8 cellular contexts compared by ENCODE assay signal in genomic region chr4:41990383-41991111, GRCh38. TPM values are rescaled to one million over a fixed set of nuclear protein-coding genes. Genes with fewer than 3 reads are reported as not detected.
DNase-seq lines count a peak whose midpoint lies in the region; ATAC-seq and FAIRE-seq lines count a peak whose summit lies in the region.

Gene SLC30A9, plus strand, starts transcription at chr4:41990530. Its CDS starts 122 bp downstream, at chr4:41990652.

- ATAC-seq in GM21367 (IDR thresholded peaks at IDR 0.05; ENCODE audit: unreplicated experiment): peak; percentile 99

- H2BK15ac ChIP-seq in mesenchymal stem cell (ENCODE audit: low read depth, poor library complexity, severe bottlenecking): peak within 1 kb of the TSS; percentile 19

- peak within 1 kb of the TSS; percentile 28 for H3K27ac ChIP-seq in mesenchymal stem cell (ENCODE audit: low read length, poor library complexity, severe bottlenecking)

- H2AFZ ChIP-seq in mesenchymal stem cell (ENCODE audit: low read depth, low read length): peak within 1 kb of the TSS; percentile 99

- peak within 1 kb of the TSS; percentile 92 for H4K8ac ChIP-seq in mesenchymal stem cell (ENCODE audit: low read length)

- H3K4me3 ChIP-seq in endocrine pancreas (ENCODE audit: control insufficient read depth, insufficient read depth, low read length) (peak within 1 kb of the TSS; percentile 95), mesenchymal stem cell (ENCODE audit: insufficient read depth in 1 of 2, low read depth in 1 of 2, low read length in 2 of 2) (peak within 1 kb of the TSS; percentile 84 to 86)

- H2BK12ac ChIP-seq in mesenchymal stem cell (ENCODE audit: low read length in 2 of 2): no peak within 1 kb of the TSS

- peak within 1 kb of the TSS; percentile 67 for H4K91ac ChIP-seq in mesenchymal stem cell (ENCODE audit: low read length)

- peak within 1 kb of the TSS; percentile 93 to 95 for H3K18ac ChIP-seq in mesenchymal stem cell (ENCODE audit: low read depth in 1 of 2, low read length in 2 of 2)

- H3K36me3 ChIP-seq in endocrine pancreas (ENCODE audit: control insufficient read depth, insufficient read depth, low read length) (no peaks in the 10 kb centered on the region), mesenchymal stem cell (ENCODE audit: control insufficient read depth in 1 of 2, insufficient read depth in 2 of 2, low read depth in 1 of 2, low read length in 2 of 2) (no peaks in the 10 kb centered on the region)

- peak within 1 kb of the TSS in 1 of 2 experiments; percentile 96 for H3K23ac ChIP-seq in mesenchymal stem cell (ENCODE audit: low read length in 2 of 2)

- no peaks in the 10 kb centered on the region for H3K27me3 ChIP-seq in endocrine pancreas (ENCODE audit: control insufficient read depth, insufficient read depth, low read length)
- H3K27me3 ChIP-seq in mesenchymal stem cell (ENCODE audit: control insufficient read depth in 1 of 2, insufficient read depth in 1 of 2, low read length in 2 of 2): no peaks in the 10 kb centered on the region

- peak within 1 kb of the TSS in 1 of 2 experiments; percentile 28 for H3K4ac ChIP-seq in mesenchymal stem cell (ENCODE audit: low read depth in 1 of 2, low read length in 2 of 2)

- FAIRE-seq in HTR-8/SVneo (lab: Jason Lieb, UNC): peak; percentile 97

- H3K9ac ChIP-seq in endocrine pancreas (ENCODE audit: control insufficient read depth, insufficient read depth, low read length) (peak within 1 kb of the TSS; percentile 88), mesenchymal stem cell (ENCODE audit: low read length) (peak within 1 kb of the TSS; percentile 98)

- H2BK5ac ChIP-seq in mesenchymal stem cell (ENCODE audit: low read depth, low read length, poor library complexity, severe bottlenecking): peak within 1 kb of the TSS; percentile 66

- H3K4me1 ChIP-seq in endocrine pancreas (ENCODE audit: control insufficient read depth, insufficient read depth, low read length) (peaks cover 9% of the 10 kb centered on the region), mesenchymal stem cell (ENCODE audit: control insufficient read depth, insufficient read depth, low read depth, low read length) (peaks cover 5% of the 10 kb centered on the region)

- peak within 1 kb of the TSS; percentile 62 for H2BK120ac ChIP-seq in mesenchymal stem cell (ENCODE audit: low read depth, low read length)

- in situ Hi-C loops in Caki2 (cut with HindIII; ENCODE audit: low pct_unique_long_range_greater_than_20kb, low sequenced_read_pairs): no loop called here

- under 1% methylated on average over 63 of the region's 63 CpGs for WGBS in mesenchymal stem cell

- no peak within 1 kb of the TSS for H2AK5ac ChIP-seq in mesenchymal stem cell (ENCODE audit: low read length, severe bottlenecking)

- H3K79me1 ChIP-seq in mesenchymal stem cell (replicated peaks; ENCODE audit: low read length, poor library complexity, severe bottlenecking): peaks cover 10% of the 10 kb centered on the region

- H3K9me3 ChIP-seq in endocrine pancreas (ENCODE audit: control insufficient read depth, low read length): no peaks in the 10 kb centered on the region
- H3K9me3 ChIP-seq in mesenchymal stem cell (ENCODE audit: control insufficient read depth, low read length): no peaks in the 10 kb centered on the region

- DNase-seq in Caki2 (ENCODE audit: low read depth): peak; percentile 90
- DNase-seq in HTR-8/SVneo (ENCODE audit: insufficient read length, low spot score): peak; percentile 98
- peak; percentile 96 for DNase-seq in NOMO-1 treated with DMSO at 0.1 percent for 48 hours (lab: John Stamatoyannopoulos, UW; ENCODE audit: unreplicated experiment)
- peak; percentile 84 to 91 for DNase-seq in activated CD8-positive, alpha-beta memory T cell treated with anti-CD3 and anti-CD28 coated beads for 4 hours (ENCODE audit: low read depth in 2 of 2)
- peak; percentile 96 for DNase-seq in mesenchymal stem cell
- peak; percentile 83 for DNase-seq in stimulated activated CD8-positive, alpha-beta memory T cell treated with anti-CD3 and anti-CD28 coated beads, Interleukin-12 subunit alpha, Interleukin-12 subunit beta, amount 100 ng/mL, for 4 hours (ENCODE audit: low read depth)

- peak within 1 kb of the TSS in 1 of 2 experiments; percentile 6 for H3K14ac ChIP-seq in mesenchymal stem cell (ENCODE audit: low read length in 2 of 2)

- peak within 1 kb of the TSS; percentile 95 for H3K4me2 ChIP-seq in mesenchymal stem cell (ENCODE audit: low read length, poor library complexity, severe bottlenecking)

RNA-seq across cellular contexts. Expression of gene SLC30A9, which starts in this region (rescaled TPM):
- 19.9 and 36.1 TPM in 2 replicates for total RNA-seq in Caki2 (2014; rRNA removed; shearing (Covaris generic); ENCODE audit: low replicate concordance)
- 34.9 TPM for polyA plus RNA-seq in mesenchymal stem cell (2013, experiment 1 of 2)
- polyA plus RNA-seq in mesenchymal stem cell (2013, experiment 2 of 2): 35.7 TPM

Comparison
In these comparisons a context has a peak if more than half of its experiments do, and no peak if none do; other contexts are left out.
1. Peak in every context shown above with its lines: DNase-seq, ATAC-seq, H3K4me3 ChIP-seq and H3K27ac ChIP-seq.